Comparison of ENCODE assay signal across 12 cellular contexts in genomic region chr3:136109499-136109898, GRCh38.
DNase-seq lines count a peak whose midpoint lies in the region; ATAC-seq and TF ChIP-seq lines count a peak whose summit lies in the region.
"Had no signal": no experiment of that assay in that cellular context is flagged by ENCODE, and none has a peak within 500 bp of the region (broad histone marks: within the 10 kb centered on the region; RNA-seq: fewer than 3 reads in every experiment).

No MANE protein-coding gene starts in this region.

- WGBS in adrenal gland, 4 donors, result 94 to 100% (median 94%) methylated on average over 1 of the region's 1 CpG
- WGBS in mammary epithelial cell (ENCODE audit: low coverage, missing lambda C conversion rate), result 93% methylated on average over 1 of the region's 1 CpG

- H3F3A ChIP-seq in DOHH2 (ENCODE audit: control insufficient read depth, insufficient read depth), result peaks cover 6% of the 10 kb centered on the region

- CTCF ChIA-PET in mammary epithelial cell (lab: Charles Lee; ENCODE audit: low non-redundant PET), result no interaction called here

- TF ChIP-seq CTCF in DOHH2 (IDR thresholded peaks at IDR 0.05; ENCODE audit: low read depth, low read length, poor library complexity, severe bottlenecking) (no peak), adrenal gland (IDR thresholded peaks at IDR 0.05) (no peak), mammary epithelial cell (conservative IDR thresholded peaks at IDR 0.05 in 1 of 2, IDR thresholded peaks at IDR 0.05 in 1 of 2; ENCODE audit: extremely low read depth in 1 of 2, insufficient read depth in 1 of 2, low read depth in 1 of 2, low read length in 2 of 2) (no peak)

- H3K4me2 ChIP-seq in DOHH2 (ENCODE audit: low read length), result peak overlapping the region; percentile 85
- no peak overlapping the region for H3K4me2 ChIP-seq in mammary epithelial cell (ENCODE audit: insufficient read depth, low read depth, low read length)

- intact Hi-C loops in adrenal gland (cut with DNase I), result no loop called here
- intact Hi-C loops in mammary epithelial cell (cut with micrococcal nuclease), result no loop called here

- TF ChIP-seq POLR2A in adrenal gland (IDR thresholded peaks at IDR 0.05), result no peak

- DNase-seq in GM19238 (ENCODE audit: insufficient read length, low spot score) (peak; percentile 2), adrenal gland (no peak), mammary epithelial cell (no peak), SIG-M5 treated with dmso at 0.1 percent for 504 hours (lab: John Stamatoyannopoulos, UW; ENCODE audit: unreplicated experiment) (no peak)
- no peak for DNase-seq in stimulated activated CD4-positive, alpha-beta T cell treated with anti-CD3 and anti-CD28 coated beads, Interleukin-15, amount 100 ng/mL, for 24 hours
- DNase-seq: cortex of kidney, left lung, NCI-H1105 treated with DMSO at 0.1 percent for 48 hours had no signal

- no TSS peak for BruUV-seq in mammary epithelial cell (replicated peaks; lab: Mats Ljungman, UMichigan)

- no peaks in the 10 kb centered on the region for H3K9me2 ChIP-seq in DOHH2 (replicated peaks; ENCODE audit: control insufficient read depth, low read length)

- no peak overlapping the region for H3K9ac ChIP-seq in mammary epithelial cell (ENCODE audit: insufficient read depth, low read length)

- H3K9me3 ChIP-seq in DOHH2 (ENCODE audit: control insufficient read depth, insufficient read depth, low read length), result no peaks in the 10 kb centered on the region
- no peaks in the 10 kb centered on the region for H3K9me3 ChIP-seq in adrenal gland (replicated peaks in 1 of 3)
- no peaks in the 10 kb centered on the region for H3K9me3 ChIP-seq in mammary epithelial cell (replicated peaks; ENCODE audit: insufficient read depth, low read length)
- H3K9me3 ChIP-seq: left lung had no signal

- H3K27ac ChIP-seq in DOHH2 (ENCODE audit: low read depth, low read length) (peak overlapping the region; percentile 49), adrenal gland (no peak overlapping the region), mammary epithelial cell (ENCODE audit: insufficient read depth, low read depth, low read length) (no peak overlapping the region)
- H3K27ac ChIP-seq: left lung, RWPE1 had no signal

- H4K20me1 ChIP-seq in DOHH2 (ENCODE audit: control insufficient read depth, insufficient read depth, low read depth, low read length) (no peaks in the 10 kb centered on the region), mammary epithelial cell (ENCODE audit: insufficient read depth, low read length) (no peaks in the 10 kb centered on the region)

- H3K36me3 ChIP-seq in DOHH2 (ENCODE audit: control insufficient read depth, low read length) (no peaks in the 10 kb centered on the region), adrenal gland (replicated peaks in 1 of 2) (no peaks in the 10 kb centered on the region), mammary epithelial cell (ENCODE audit: insufficient read depth, low read length) (peaks cover 5% of the 10 kb centered on the region)
- H3K36me3 ChIP-seq: left lung had no signal

- H3K4me1 ChIP-seq in DOHH2 (ENCODE audit: control insufficient read depth, low read length) (peaks cover 45% of the 10 kb centered on the region), adrenal gland (replicated peaks in 1 of 2) (no peaks in the 10 kb centered on the region), mammary epithelial cell (ENCODE audit: insufficient read depth, low read length) (no peaks in the 10 kb centered on the region)
- H3K4me1 ChIP-seq: left lung had no signal

- H2AFZ ChIP-seq in mammary epithelial cell (ENCODE audit: low read depth, low read length), result no peak overlapping the region

- H3K79me2 ChIP-seq in DOHH2 (ENCODE audit: control insufficient read depth, low read length) (no peaks in the 10 kb centered on the region), mammary epithelial cell (ENCODE audit: insufficient read depth, low read length) (no peaks in the 10 kb centered on the region)

- dilution Hi-C loops in mammary epithelial cell (cut with HindIII; ENCODE audit: low sequenced_read_pairs), result no loop called here

- ATAC-seq in HG02623 (IDR thresholded peaks at IDR 0.05; ENCODE audit: unreplicated experiment) (peak; percentile 94), HG03432 (IDR thresholded peaks at IDR 0.05; ENCODE audit: unreplicated experiment) (peak; percentile 96)
- ATAC-seq: left lung had no signal

- H3K27me3 ChIP-seq in DOHH2 (ENCODE audit: control insufficient read depth, low read length) (no peaks in the 10 kb centered on the region), adrenal gland (no peaks in the 10 kb centered on the region), mammary epithelial cell (ENCODE audit: insufficient read depth, low read length) (no peaks in the 10 kb centered on the region)
- H3K27me3 ChIP-seq: left lung had no signal

- in situ Hi-C loops in mammary epithelial cell (cut with MboI; ENCODE audit: low sequenced_read_pairs in 2 of 2), result no loop called here

- H3K4me3 ChIP-seq in DOHH2 (ENCODE audit: low read length) (peak overlapping the region; percentile 56), adrenal gland (no peak overlapping the region), mammary epithelial cell (replicated peaks in 1 of 3; ENCODE audit: insufficient read depth in 1 of 3, low read depth in 2 of 3, low read length in 3 of 3) (no peak overlapping the region)
- H3K4me3 ChIP-seq: left lung had no signal
